ENCODE assay signal across 1 cellular context in genomic region chr3:64505419-64505818, GRCh38.
TF ChIP-seq lines count a peak whose summit lies in the region.

No MANE protein-coding gene starts in this region.

TF ChIP-seq in H1, 55 proteins besides CTCF, POLR2A, EP300 and RAD21 (continued from another document):
- TF ChIP-seq CEBPB (IDR thresholded peaks at IDR 0.05; ENCODE audit: low read depth, low read length) (peak; percentile 93), JUND (IDR thresholded peaks at IDR 0.05; ENCODE audit: low read length) (no peak)
